ENCODE assay signal across 8 cellular contexts in genomic region chr4:30720021-30720655, GRCh38. TPM values are rescaled to one million over a fixed set of nuclear protein-coding genes. Genes with fewer than 3 reads are reported as not detected.
DNase-seq lines count a peak whose midpoint lies in the region; ATAC-seq and TF ChIP-seq lines count a peak whose summit lies in the region.

A gene with protein sequence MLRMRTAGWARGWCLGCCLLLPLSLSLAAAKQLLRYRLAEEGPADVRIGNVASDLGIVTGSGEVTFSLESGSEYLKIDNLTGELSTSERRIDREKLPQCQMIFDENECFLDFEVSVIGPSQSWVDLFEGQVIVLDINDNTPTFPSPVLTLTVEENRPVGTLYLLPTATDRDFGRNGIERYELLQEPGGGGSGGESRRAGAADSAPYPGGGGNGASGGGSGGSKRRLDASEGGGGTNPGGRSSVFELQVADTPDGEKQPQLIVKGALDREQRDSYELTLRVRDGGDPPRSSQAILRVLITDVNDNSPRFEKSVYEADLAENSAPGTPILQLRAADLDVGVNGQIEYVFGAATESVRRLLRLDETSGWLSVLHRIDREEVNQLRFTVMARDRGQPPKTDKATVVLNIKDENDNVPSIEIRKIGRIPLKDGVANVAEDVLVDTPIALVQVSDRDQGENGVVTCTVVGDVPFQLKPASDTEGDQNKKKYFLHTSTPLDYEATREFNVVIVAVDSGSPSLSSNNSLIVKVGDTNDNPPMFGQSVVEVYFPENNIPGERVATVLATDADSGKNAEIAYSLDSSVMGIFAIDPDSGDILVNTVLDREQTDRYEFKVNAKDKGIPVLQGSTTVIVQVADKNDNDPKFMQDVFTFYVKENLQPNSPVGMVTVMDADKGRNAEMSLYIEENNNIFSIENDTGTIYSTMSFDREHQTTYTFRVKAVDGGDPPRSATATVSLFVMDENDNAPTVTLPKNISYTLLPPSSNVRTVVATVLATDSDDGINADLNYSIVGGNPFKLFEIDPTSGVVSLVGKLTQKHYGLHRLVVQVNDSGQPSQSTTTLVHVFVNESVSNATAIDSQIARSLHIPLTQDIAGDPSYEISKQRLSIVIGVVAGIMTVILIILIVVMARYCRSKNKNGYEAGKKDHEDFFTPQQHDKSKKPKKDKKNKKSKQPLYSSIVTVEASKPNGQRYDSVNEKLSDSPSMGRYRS (N-terminal part only) (plus strand): TSS chr4:30720369. CDS start chr4:30721423, 1,054 bp downstream.

- H3K36me3 ChIP-seq in endodermal cell (ENCODE audit: control insufficient read depth, insufficient read depth, low read length) (peaks cover 15% of the 10 kb centered on the region), lower lobe of right lung (no peaks in the 10 kb centered on the region)

- ATAC-seq in lower lobe of right lung (peak; percentile 6 to 20), GM19395 (IDR thresholded peaks at IDR 0.05; ENCODE audit: unreplicated experiment) (no peak), GM21528 (IDR thresholded peaks at IDR 0.05; ENCODE audit: low FRiP score, unreplicated experiment) (no peak)

- CTCF ChIA-PET in activated naive CD4-positive, alpha-beta T cell treated with anti-CD3 and anti-CD28 coated beads for 36 hours (lab: Charles Lee): no interaction called here

- peaks cover 45% of the 10 kb centered on the region for H3K4me1 Mint-ChIP-seq in activated naive CD4-positive, alpha-beta T cell treated with anti-CD3 and anti-CD28 coated beads for 36 hours (ENCODE audit: low read depth)
- peaks cover 25% of the 10 kb centered on the region for H3K4me1 Mint-ChIP-seq in endodermal cell

- peak; percentile 28 for DNase-seq in activated naive CD4-positive, alpha-beta T cell treated with anti-CD3 and anti-CD28 coated beads for 36 hours
- DNase-seq in activated naive CD4-positive, alpha-beta T cell treated with anti-CD3 and anti-CD28 coated beads, Interleukin-2, amount 50 U/mL, for 16 hours: no peak
- peak; percentile 18 for DNase-seq in RPMI7951 (ENCODE audit: low read depth)
- DNase-seq in endodermal cell: peak; percentile 87
- DNase-seq in lower lobe of right lung: no peak
- peak in 23 of 49 donors; percentile 4 to 75 (median 38) for DNase-seq in substantia nigra (lab: John Stamatoyannopoulos, UW)

- H3K27ac ChIP-seq in endodermal cell (ENCODE audit: low read depth, low read length) (peak within 1 kb of the TSS; percentile 10), lower lobe of right lung (no peak within 1 kb of the TSS), substantia nigra (ENCODE audit: low read depth, low read length, poor library complexity, severe bottlenecking) (peak within 1 kb of the TSS; percentile 28)

- peaks cover 3% of the 10 kb centered on the region for H3K36me3 Mint-ChIP-seq in activated naive CD4-positive, alpha-beta T cell treated with anti-CD3 and anti-CD28 coated beads for 36 hours (ENCODE audit: low read depth)
- peaks cover 24% of the 10 kb centered on the region for H3K36me3 Mint-ChIP-seq in endodermal cell (ENCODE audit: low read depth)

- H3K4me1 ChIP-seq in endodermal cell (ENCODE audit: control insufficient read depth, insufficient read depth, low read length) (no peaks in the 10 kb centered on the region), lower lobe of right lung (peaks cover 46% of the 10 kb centered on the region)

- no peak within 1 kb of the TSS for H3K27ac Mint-ChIP-seq in activated naive CD4-positive, alpha-beta T cell treated with anti-CD3 and anti-CD28 coated beads for 36 hours
- H3K27ac Mint-ChIP-seq in endodermal cell: peak within 1 kb of the TSS; percentile 92

- H3K4me3 Mint-ChIP-seq in activated naive CD4-positive, alpha-beta T cell treated with anti-CD3 and anti-CD28 coated beads for 36 hours: peak within 1 kb of the TSS; percentile 51
- peak within 1 kb of the TSS; percentile 94 for H3K4me3 Mint-ChIP-seq in endodermal cell

- no peaks in the 10 kb centered on the region for H3K27me3 ChIP-seq in endodermal cell (ENCODE audit: control insufficient read depth, insufficient read depth, low read length, poor library complexity, severe bottlenecking)
- H3K27me3 ChIP-seq in lower lobe of right lung (ENCODE audit: low read depth): peaks cover 63% of the 10 kb centered on the region

- peaks cover 62% of the 10 kb centered on the region for H3K27me3 Mint-ChIP-seq in activated naive CD4-positive, alpha-beta T cell treated with anti-CD3 and anti-CD28 coated beads for 36 hours (ENCODE audit: low read depth)
- H3K27me3 Mint-ChIP-seq in endodermal cell (ENCODE audit: insufficient read depth): peaks cover 47% of the 10 kb centered on the region

- H3K9me3 Mint-ChIP-seq in activated naive CD4-positive, alpha-beta T cell treated with anti-CD3 and anti-CD28 coated beads for 36 hours: no peaks in the 10 kb centered on the region
- no peaks in the 10 kb centered on the region for H3K9me3 Mint-ChIP-seq in endodermal cell

- H3K9me3 ChIP-seq in endodermal cell (ENCODE audit: control insufficient read depth, low read length) (no peaks in the 10 kb centered on the region), lower lobe of right lung (no peaks in the 10 kb centered on the region)

- TF ChIP-seq CTCF in endodermal cell (conservative IDR thresholded peaks at IDR 0.05) (no peak), lower lobe of right lung (IDR thresholded peaks at IDR 0.05) (no peak)

- H3K9ac ChIP-seq in endodermal cell (ENCODE audit: extremely low read depth, low read length, poor library complexity, severe bottlenecking): peak within 1 kb of the TSS; percentile 66

- intact Hi-C loops in activated naive CD4-positive, alpha-beta T cell treated with anti-CD3 and anti-CD28 coated beads for 36 hours (cut with micrococcal nuclease): no loop called here
- intact Hi-C loops in lower lobe of right lung (cut with DNase I): no loop called here

- H3K4me3 ChIP-seq in endodermal cell (ENCODE audit: low read length) (peak within 1 kb of the TSS; percentile 96), lower lobe of right lung (peak within 1 kb of the TSS; percentile 60)

- WGBS in endodermal cell (ENCODE audit: insufficient coverage in 1 of 2, insufficient read length in 1 of 2), 2 experiments: 0% methylated on average over 12 to 43 of the region's 43 CpGs

RNA-seq across cellular contexts. Expression of the gene that starts here (rescaled TPM):
- total RNA-seq in activated naive CD4-positive, alpha-beta T cell treated with anti-CD3 and anti-CD28 coated beads for 36 hours: not detected
- 0.60 and 1.2 TPM in 2 replicates for total RNA-seq in RPMI7951 (2014; rRNA removed; shearing (Covaris generic))
- total RNA-seq in endodermal cell (100 to 1,000 TPM in 1 of 2 donors, 10 to 100 TPM in 1; 90.8 to 102 TPM), lower lobe of right lung (4.7 TPM)
- 20.2 TPM for polyA plus RNA-seq in endodermal cell (2013, experiment 1 of 2)
- polyA plus RNA-seq in endodermal cell (2013, experiment 2 of 2): 25.7 TPM

Comparison
In these comparisons a context has a peak if more than half of its experiments do, and no peak if none do; other contexts are left out.
1. RNA of the gene that starts here (total RNA-seq): 90.8 to 102 TPM in endodermal cell; 4.7 TPM in lower lobe of right lung (single experiment), 0.60 to 1.2 TPM in RPMI7951 and not detected in activated naive CD4-positive, alpha-beta T cell treated with anti-CD3 and anti-CD28 coated beads for 36 hours; every median in the first group is over 10 times any median in the second.
2. Peak in DNase-seq in activated naive CD4-positive, alpha-beta T cell treated with anti-CD3 and anti-CD28 coated beads for 36 hours; RNA of the gene not detected or under 1 TPM.
3. DNase-seq: peak in RPMI7951 (single experiment) and endodermal cell (single experiment); none in activated naive CD4-positive, alpha-beta T cell treated with anti-CD3 and anti-CD28 coated beads, Interleukin-2, amount 50 U/mL, for 16 hours (single experiment) and lower lobe of right lung (single experiment).
4. ATAC-seq: peak in lower lobe of right lung (2 of 2); none in GM19395 (single experiment) and GM21528 (single experiment).